12 cellular contexts compared by ENCODE assay signal in the genomic region with DNA sequence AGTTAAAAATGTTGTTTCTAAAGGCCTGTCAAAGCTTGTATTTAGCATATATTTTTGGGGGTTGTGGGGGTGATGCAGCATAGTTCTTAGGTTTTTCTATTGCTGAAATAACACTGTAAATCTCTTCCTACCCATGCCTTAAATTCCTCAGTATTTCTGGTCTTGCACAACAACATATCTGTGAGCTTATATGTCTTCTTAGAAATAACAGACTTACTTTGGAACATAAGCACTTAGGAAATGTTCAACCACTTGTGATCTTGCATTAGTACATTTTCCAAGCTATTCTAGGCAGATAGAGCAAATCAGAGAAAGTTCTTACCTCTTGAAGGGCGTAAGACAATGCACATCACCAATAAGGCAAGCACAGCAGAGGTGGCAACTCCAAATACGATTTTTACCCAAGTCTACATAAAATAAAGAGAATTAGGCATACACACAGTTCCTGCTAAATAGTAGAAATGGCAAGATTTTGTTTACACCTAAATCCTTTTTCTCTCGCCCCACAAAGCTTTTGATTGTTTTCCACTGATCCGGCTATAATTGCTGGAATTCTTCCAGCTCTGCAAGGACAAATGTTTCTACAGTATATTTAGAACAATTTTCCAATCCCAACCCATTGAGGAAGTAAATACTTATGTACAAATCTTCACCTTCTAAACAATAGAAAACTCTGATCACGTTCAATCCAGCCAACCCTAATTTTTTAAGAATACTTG. TPM values are rescaled to one million over a fixed set of nuclear protein-coding genes. Genes with fewer than 3 reads are reported as not detected.
DNase-seq lines count a peak whose midpoint lies in the region; ATAC-seq and TF ChIP-seq lines count a peak whose summit lies in the region.
"Had no signal": no experiment of that assay in that cellular context is flagged by ENCODE, and none has a peak within 500 bp of the region (broad histone marks: within the 10 kb centered on the region; RNA-seq: fewer than 3 reads in every experiment).

No MANE protein-coding gene starts in this region.

- H3K4me1 ChIP-seq in ascending aorta (peaks cover 3 to 22% of the 10 kb centered on the region in 2 donors), smooth muscle cell (ENCODE audit: low read depth) (peaks cover 39% of the 10 kb centered on the region), PC-9 (replicated peaks; ENCODE audit: insufficient read depth) (peaks cover 29% of the 10 kb centered on the region)

- BruUV-seq in PC-9 (replicated peaks; lab: Mats Ljungman, UMichigan): no TSS peak

- intact Hi-C loops in ascending aorta (cut with DNase I) (no loop called here), PC-9 (cut with micrococcal nuclease; ENCODE audit: unreplicated experiment) (no loop called here)

- H3K4me3 ChIP-seq in HFF-Myc (replicated peaks; ENCODE audit: low read depth, low read length) (peak overlapping the region; percentile 63), ascending aorta (peak overlapping the region; percentile 27 to 56), smooth muscle cell (peak overlapping the region; percentile 42), PC-9 (no peak overlapping the region)

- H3K79me2 ChIP-seq in smooth muscle cell (ENCODE audit: low read depth) (peaks cover 28% of the 10 kb centered on the region), PC-9 (ENCODE audit: low read depth) (no peaks in the 10 kb centered on the region)

- POLR2A ChIA-PET in PC-9 (lab: Charles Lee; ENCODE audit: unreplicated experiment): no interaction called here

- DNase-seq in HFF-Myc (ENCODE audit: extremely low read depth, low read depth): no peak
- DNase-seq in ascending aorta (ENCODE audit: low spot score in 2 of 2): no peak
- peak; percentile 36 for DNase-seq in globus pallidus (ENCODE audit: low spot score)
- no peak for DNase-seq in smooth muscle cell (lab: John Stamatoyannopoulos, UW; ENCODE audit: unreplicated experiment)
- no peak for DNase-seq in activated T-cell treated with anti-CD3 and anti-CD28 coated beads, Interleukin-2, amount 50 U/mL, for 48 hours
- DNase-seq in caudate nucleus (lab: John Stamatoyannopoulos, UW): no peak
- DNase-seq in PC-9: no peak
- DNase-seq: activated CD4-positive, alpha-beta T cell treated with anti-CD3 and anti-CD28 coated beads, Interleukin-2, amount 50 U/mL, for 48 hours; left colon; NCI-H1092 had no signal

- H4K20me1 ChIP-seq in smooth muscle cell (ENCODE audit: low read depth): no peaks in the 10 kb centered on the region
- no peaks in the 10 kb centered on the region for H4K20me1 ChIP-seq in PC-9 (ENCODE audit: insufficient read depth)

- 38% methylated on average over 5 of the region's 5 CpGs for WGBS in smooth muscle cell (ENCODE audit: low lambda C conversion rate)

- H3K9me3 ChIP-seq in ascending aorta (no peaks in the 10 kb centered on the region), smooth muscle cell (replicated peaks; ENCODE audit: low read depth) (no peaks in the 10 kb centered on the region), PC-9 (ENCODE audit: insufficient read depth, low read depth) (no peaks in the 10 kb centered on the region)

- ATAC-seq in HG03565 (IDR thresholded peaks at IDR 0.05; ENCODE audit: unreplicated experiment): no peak
- ATAC-seq: left colon had no signal

- H3K4me2 ChIP-seq in smooth muscle cell (peak overlapping the region; percentile 86), PC-9 (no peak overlapping the region)

- H3K27me3 ChIP-seq in ascending aorta: no peaks in the 10 kb centered on the region
- H3K27me3 ChIP-seq in smooth muscle cell (ENCODE audit: low read depth): no peaks in the 10 kb centered on the region
- H3K27me3 ChIP-seq in PC-9 (ENCODE audit: insufficient read depth, low read depth): no peaks in the 10 kb centered on the region

- H3F3A ChIP-seq in smooth muscle cell (ENCODE audit: low read depth): peaks cover 32% of the 10 kb centered on the region
- H3F3A ChIP-seq in PC-9 (ENCODE audit: insufficient read depth, low read depth): peaks cover 23% of the 10 kb centered on the region

- TF ChIP-seq CTCF in HFF-Myc (IDR thresholded peaks at IDR 0.05; ENCODE audit: low read depth, low read length, missing control alignments): no peak
- no peak for TF ChIP-seq CTCF in ascending aorta (IDR thresholded peaks at IDR 0.05)
- TF ChIP-seq CTCF in smooth muscle cell (IDR thresholded peaks at IDR 0.05; ENCODE audit: borderline replicate concordance, insufficient read depth, poor library complexity, severe bottlenecking): no peak
- TF ChIP-seq CTCF in PC-9 (conservative IDR thresholded peaks at IDR 0.05): no peak

- no peaks in the 10 kb centered on the region for H3K36me3 ChIP-seq in ascending aorta
- H3K36me3 ChIP-seq in smooth muscle cell (ENCODE audit: low read depth): no peaks in the 10 kb centered on the region
- no peaks in the 10 kb centered on the region for H3K36me3 ChIP-seq in PC-9 (ENCODE audit: low read depth)

- H3K9ac ChIP-seq in smooth muscle cell (ENCODE audit: low read depth): peak overlapping the region; percentile 82

- H2AFZ ChIP-seq in smooth muscle cell (ENCODE audit: low read depth) (no peak overlapping the region), PC-9 (no peak overlapping the region)

- H3K27ac ChIP-seq in ascending aorta: peak overlapping the region; percentile 54 to 75
- peak overlapping the region; percentile 99 for H3K27ac ChIP-seq in smooth muscle cell (ENCODE audit: low read depth)
- H3K27ac ChIP-seq in caudate nucleus (ENCODE audit: low read depth, low read length): no peak overlapping the region
- H3K27ac ChIP-seq in PC-9: no peak overlapping the region

- CTCF ChIA-PET in PC-9 (lab: Charles Lee): no interaction called here

- H3K9me2 ChIP-seq in PC-9 (ENCODE audit: insufficient read depth): no peaks in the 10 kb centered on the region

RNA-seq across cellular contexts. Expression of a gene that starts 0.5 kb away (rescaled TPM):
- 16.7 TPM for total RNA-seq in ascending aorta
- 47.0 and 94.5 TPM in 2 replicates for total RNA-seq in smooth muscle cell
- polyA plus RNA-seq in smooth muscle cell: 22.3 and 29.6 TPM in 2 replicates
- not detected in 2 replicates for total RNA-seq in PC-9 (2021)
- total RNA-seq: G401 had no signal

Comparison
In these comparisons a context has a peak if more than half of its experiments do, and no peak if none do; other contexts are left out.
1. H3K27ac ChIP-seq: peak in ascending aorta (2 of 2) and smooth muscle cell (single experiment); none in caudate nucleus (single experiment) and PC-9 (single experiment).
2. RNA of a gene that starts 0.5 kb away (total RNA-seq): 47.0 to 94.5 TPM in smooth muscle cell and 16.7 TPM in ascending aorta (single experiment); not detected in PC-9; every median in the first group is over 10 times any median in the second.